Comparison of ENCODE assay signal across 8 cellular contexts in the genomic region with DNA sequence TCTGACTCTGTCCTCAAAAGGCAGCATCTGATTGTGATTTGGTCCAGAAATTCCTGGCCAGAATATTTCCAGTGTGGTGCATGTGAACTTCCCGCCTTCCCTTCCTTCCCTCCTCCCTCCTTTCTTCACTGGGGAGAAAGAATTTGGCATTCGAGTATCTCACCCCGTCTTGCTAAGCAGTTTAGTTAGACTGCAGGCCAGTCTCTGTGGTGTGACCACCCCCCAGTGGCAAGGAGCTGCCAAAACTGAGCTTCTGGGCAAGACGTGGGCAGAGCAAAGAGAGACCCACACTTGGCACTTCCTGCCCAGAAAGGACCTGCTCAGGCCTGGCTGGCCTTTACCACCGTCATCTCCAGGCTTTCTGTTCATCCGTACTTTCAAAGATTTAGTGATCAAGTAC. TPM values are rescaled to one million over a fixed set of nuclear protein-coding genes. Genes with fewer than 3 reads are reported as not detected.
DNase-seq lines count a peak whose midpoint lies in the region; ATAC-seq and TF ChIP-seq lines count a peak whose summit lies in the region.

No MANE protein-coding gene starts in this region.

- no peaks in the 10 kb centered on the region for H3K27me3 ChIP-seq in Karpas-422 (ENCODE audit: low read length)
- H3K27me3 ChIP-seq in hepatocyte: no peaks in the 10 kb centered on the region

- H3K4me3 ChIP-seq in Karpas-422 (ENCODE audit: low read length): no peak overlapping the region
- no peak overlapping the region for H3K4me3 ChIP-seq in hepatocyte

- no TSS peak for BruUV-seq in Calu3 (replicated peaks; lab: Mats Ljungman, UMichigan)

- H3K4me3 Mint-ChIP-seq in Calu3 (ENCODE audit: low read depth, unreplicated experiment): no peak overlapping the region

- H3K4me1 Mint-ChIP-seq in Calu3 (ENCODE audit: low read depth, unreplicated experiment): no peaks in the 10 kb centered on the region

- H3K4me1 ChIP-seq in Karpas-422 (ENCODE audit: low read length): no peaks in the 10 kb centered on the region
- peaks cover 4% of the 10 kb centered on the region for H3K4me1 ChIP-seq in hepatocyte (ENCODE audit: insufficient read depth)

- H3K4me2 ChIP-seq in Karpas-422 (ENCODE audit: low read depth, low read length, poor library complexity, severe bottlenecking) (no peak overlapping the region), hepatocyte (no peak overlapping the region)

- H3K27ac Mint-ChIP-seq in Calu3 (ENCODE audit: unreplicated experiment): no peak overlapping the region
- peak overlapping the region; percentile 19 to 70 for H3K27ac Mint-ChIP-seq in activated naive CD4-positive, alpha-beta T cell treated with anti-CD3 and anti-CD28 coated beads, Interleukin-2, amount 50 U/mL, for 72 hours

- H3K36me3 Mint-ChIP-seq in Calu3 (ENCODE audit: insufficient read depth, unreplicated experiment): no peaks in the 10 kb centered on the region
- H3K36me3 Mint-ChIP-seq in activated naive CD4-positive, alpha-beta T cell treated with anti-CD3 and anti-CD28 coated beads, Interleukin-2, amount 50 U/mL, for 72 hours: no peaks in the 10 kb centered on the region

- no peaks in the 10 kb centered on the region for H3K79me2 ChIP-seq in Karpas-422 (ENCODE audit: low read length)
- no peaks in the 10 kb centered on the region for H3K79me2 ChIP-seq in hepatocyte

- H3K27me3 Mint-ChIP-seq in Calu3 (ENCODE audit: unreplicated experiment): peaks cover 96% of the 10 kb centered on the region

- H3K9ac ChIP-seq in Karpas-422 (ENCODE audit: low read length): no peak overlapping the region

- H3K9me3 Mint-ChIP-seq in Calu3 (ENCODE audit: low read depth, unreplicated experiment): no peaks in the 10 kb centered on the region
- H3K9me3 Mint-ChIP-seq in activated naive CD4-positive, alpha-beta T cell treated with anti-CD3 and anti-CD28 coated beads, Interleukin-2, amount 50 U/mL, for 72 hours: no peaks in the 10 kb centered on the region

- H4K20me1 ChIP-seq in Karpas-422 (ENCODE audit: insufficient read depth, low read depth, low read length) (no peaks in the 10 kb centered on the region), hepatocyte (ENCODE audit: insufficient read depth, poor library complexity, severe bottlenecking) (no peaks in the 10 kb centered on the region)

- intact Hi-C loops in Calu3 (cut with micrococcal nuclease; ENCODE audit: unreplicated experiment): no loop called here

- TF ChIP-seq CTCF in Calu3 (IDR thresholded peaks at IDR 0.05; ENCODE audit: unreplicated experiment) (no peak), hepatocyte (IDR thresholded peaks at IDR 0.05; ENCODE audit: poor library complexity) (peak; percentile 48)

- no peaks in the 10 kb centered on the region for H3K9me3 ChIP-seq in Karpas-422 (ENCODE audit: low read length)
- H3K9me3 ChIP-seq in hepatocyte (ENCODE audit: low read depth): no peaks in the 10 kb centered on the region

- H3K27ac ChIP-seq in Karpas-422 (ENCODE audit: low read length) (no peak overlapping the region), hepatocyte (peak overlapping the region; percentile 79)

- H3K36me3 ChIP-seq in Karpas-422 (ENCODE audit: insufficient read depth, low read length): no peaks in the 10 kb centered on the region
- no peaks in the 10 kb centered on the region for H3K36me3 ChIP-seq in hepatocyte (replicated peaks; ENCODE audit: insufficient read depth, low read depth)

- H2AFZ ChIP-seq in Karpas-422 (ENCODE audit: low read length) (no peak overlapping the region), hepatocyte (no peak overlapping the region)

- peak; percentile 68 to 70 for ATAC-seq in activated naive CD4-positive, alpha-beta T cell treated with anti-CD3 and anti-CD28 coated beads, Interleukin-2, amount 50 U/mL, for 72 hours
- no peak for ATAC-seq in GM21423 (IDR thresholded peaks at IDR 0.05; ENCODE audit: unreplicated experiment)
- ATAC-seq in HG02884 (IDR thresholded peaks at IDR 0.05; ENCODE audit: unreplicated experiment): no peak

- H3K9me2 ChIP-seq in Karpas-422 (replicated peaks; ENCODE audit: insufficient read depth, low read length) (no peaks in the 10 kb centered on the region), hepatocyte (replicated peaks; ENCODE audit: insufficient read depth) (no peaks in the 10 kb centered on the region)

- DNase-seq in Calu3: peak; percentile 41
- peak; percentile 56 for DNase-seq in Karpas-422
- DNase-seq in activated naive CD4-positive, alpha-beta T cell treated with anti-CD3 and anti-CD28 coated beads, Interleukin-2, amount 50 U/mL, for 72 hours (ENCODE audit: low spot score in 2 of 2): peak in 1 of 2 donors; percentile 28
- DNase-seq in hepatocyte (ENCODE audit: low spot score): peak; percentile 49
- DNase-seq in superior temporal gyrus (ENCODE audit: extremely low spot score): peak; percentile 45
- DNase-seq in COLO829 (ENCODE audit: low spot score): no peak

- WGBS in hepatocyte (ENCODE audit: low lambda C conversion rate, missing lambda C conversion rate): 56% methylated on average over 6 of the region's 6 CpGs

- CTCF ChIA-PET in Calu3 (lab: Charles Lee): interaction anchor here (0.7 to 1.0 kb wide), 7 partner anchors 9 to 272 kb away, joined by 3 to 24 read pairs (median 3); no protein-coding TSS in a partner anchor

RNA-seq across cellular contexts. Expression of gene SNX20, which starts 36.4 kb away (rescaled TPM):
- not detected in 2 replicates for total RNA-seq in Calu3 (2022)
- total RNA-seq in Karpas-422 (2014; rRNA removed; shearing (Covaris generic); ENCODE audit: low replicate concordance): 10.2 and 15.4 TPM in 2 replicates
- 10 to 100 TPM; 36.7 to 48.4 TPM for total RNA-seq in activated naive CD4-positive, alpha-beta T cell treated with anti-CD3 and anti-CD28 coated beads, Interleukin-2, amount 50 U/mL, for 72 hours
- not detected in 2 replicates for total RNA-seq in hepatocyte
- polyA plus RNA-seq in hepatocyte: not detected in 2 replicates

RNA-seq across cellular contexts. Expression of gene NOD2, which starts 48.7 kb away (rescaled TPM):
- total RNA-seq in Calu3 (2022): 0.87 and 1.1 TPM in 2 replicates
- total RNA-seq in Karpas-422 (2014; rRNA removed; shearing (Covaris generic); ENCODE audit: low replicate concordance): not detected in 2 replicates
- 1 to 10 TPM in 1 of 2 donors, under 1 TPM in 1; 0.59 to 5.1 TPM for total RNA-seq in activated naive CD4-positive, alpha-beta T cell treated with anti-CD3 and anti-CD28 coated beads, Interleukin-2, amount 50 U/mL, for 72 hours
- total RNA-seq in hepatocyte: 0.12 and 0.13 TPM in 2 replicates
- polyA plus RNA-seq in hepatocyte: not detected in 2 replicates

Comparison
In these comparisons a context has a peak if more than half of its experiments do, and no peak if none do; other contexts are left out.
1. ATAC-seq: peak in activated naive CD4-positive, alpha-beta T cell treated with anti-CD3 and anti-CD28 coated beads, Interleukin-2, amount 50 U/mL, for 72 hours (2 of 2); none in GM21423 (single experiment) and HG02884 (single experiment).
2. RNA of gene SNX20, which starts 36.4 kb away (total RNA-seq): 36.7 to 48.4 TPM in activated naive CD4-positive, alpha-beta T cell treated with anti-CD3 and anti-CD28 coated beads, Interleukin-2, amount 50 U/mL, for 72 hours and 10.2 to 15.4 TPM in Karpas-422; not detected in Calu3 and not detected in hepatocyte; every median in the first group is over 10 times any median in the second.